18 cellular contexts compared by ENCODE assay signal in the genomic region with DNA sequence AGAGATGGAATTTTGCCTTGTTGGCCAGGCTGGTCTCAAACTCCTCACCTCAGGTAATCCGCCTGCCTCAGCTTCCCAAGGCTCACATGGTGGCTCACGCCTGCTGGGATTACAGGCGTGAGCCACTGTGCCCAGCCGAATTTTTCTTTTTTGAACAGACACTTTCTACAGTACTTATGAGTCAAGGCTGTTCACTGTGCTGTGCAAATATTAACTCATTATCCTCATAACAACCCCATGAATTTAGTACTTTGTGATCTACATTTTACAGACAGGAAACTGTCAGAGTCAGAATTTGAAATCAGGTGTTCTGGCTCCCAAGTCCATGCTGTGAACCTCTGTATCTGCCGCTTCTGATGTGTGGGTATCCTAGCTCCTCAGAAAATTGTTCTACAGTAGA. TPM values are rescaled to one million over a fixed set of nuclear protein-coding genes. Genes with fewer than 3 reads are reported as not detected.
DNase-seq lines count a peak whose midpoint lies in the region; ATAC-seq and TF ChIP-seq lines count a peak whose summit lies in the region.
"Had no signal": no experiment of that assay in that cellular context is flagged by ENCODE, and none has a peak within 500 bp of the region (broad histone marks: within the 10 kb centered on the region; RNA-seq: fewer than 3 reads in every experiment).

No MANE protein-coding gene starts in this region.

- peaks cover 33% of the 10 kb centered on the region for H3K36me3 Mint-ChIP-seq in activated naive CD8-positive, alpha-beta T cell treated with anti-CD3 and anti-CD28 coated beads for 36 hours
- H3K36me3 Mint-ChIP-seq in activated naive CD8-positive, alpha-beta T cell treated with anti-CD3 and anti-CD28 coated beads, Interleukin-2, amount 50 U/mL, for 24 hours (ENCODE audit: low read depth) = peaks cover 23% of the 10 kb centered on the region

- H3K79me2 ChIP-seq in PC-3 (ENCODE audit: low read length) = no peaks in the 10 kb centered on the region

- intact Hi-C loops in PC-3 (cut with micrococcal nuclease) = no loop called here
- intact Hi-C loops in upper lobe of right lung (cut with DNase I) = no loop called here

- H3K27ac ChIP-seq in PC-3 (ENCODE audit: low read length) (0 out of 2 replicates have a peak overlapping the region, but pooled peaks have one; percentile 3), epithelial cell of prostate (peak overlapping the region; percentile 4), upper lobe of right lung (peak overlapping the region; percentile 14)

- no peak for ATAC-seq in activated naive CD8-positive, alpha-beta T cell treated with anti-CD3 and anti-CD28 coated beads, Interleukin-2, amount 50 U/mL, for 24 hours
- peak; percentile 93 for ATAC-seq in PC-3
- peak; percentile 73 for ATAC-seq in upper lobe of right lung
- ATAC-seq: K562 had no signal

- H3K9me2 ChIP-seq in PC-3 (replicated peaks; ENCODE audit: low read length) = no peaks in the 10 kb centered on the region

- no peak overlapping the region for H2AFZ ChIP-seq in PC-3 (ENCODE audit: low read length)

- no peak overlapping the region for H3K4me2 ChIP-seq in PC-3 (ENCODE audit: low read length)

- H3K4me1 ChIP-seq in PC-3 (ENCODE audit: insufficient read depth, low read length) (peaks cover 5% of the 10 kb centered on the region; the same call in 1 of the 2 replicates), upper lobe of right lung (peaks cover 8% of the 10 kb centered on the region)

- H3F3A ChIP-seq in PC-3 (ENCODE audit: low read length, unreplicated experiment) = no peaks in the 10 kb centered on the region

- H3K9me3 ChIP-seq in PC-3 (ENCODE audit: low read length) (no peaks in the 10 kb centered on the region), upper lobe of right lung (no peaks in the 10 kb centered on the region)

- no peaks in the 10 kb centered on the region for H4K20me1 ChIP-seq in PC-3 (ENCODE audit: low read length)

- no peaks in the 10 kb centered on the region for H3K9me3 Mint-ChIP-seq in activated naive CD8-positive, alpha-beta T cell treated with anti-CD3 and anti-CD28 coated beads for 36 hours
- no peaks in the 10 kb centered on the region for H3K9me3 Mint-ChIP-seq in activated naive CD8-positive, alpha-beta T cell treated with anti-CD3 and anti-CD28 coated beads, Interleukin-2, amount 50 U/mL, for 24 hours

- H3K9ac ChIP-seq in PC-3 (ENCODE audit: low read length) = no peak overlapping the region

- POLR2A ChIA-PET in PC-3 (lab: Charles Lee; ENCODE audit: unreplicated experiment) = no interaction called here

- peak overlapping the region; percentile 4 for H3K27ac Mint-ChIP-seq in activated naive CD8-positive, alpha-beta T cell treated with anti-CD3 and anti-CD28 coated beads for 36 hours
- H3K27ac Mint-ChIP-seq in activated naive CD8-positive, alpha-beta T cell treated with anti-CD3 and anti-CD28 coated beads, Interleukin-2, amount 50 U/mL, for 24 hours = no peak overlapping the region
- H3K27ac Mint-ChIP-seq: CD4-positive, alpha-beta memory T cell had no signal

- H3K27me3 Mint-ChIP-seq in activated naive CD8-positive, alpha-beta T cell treated with anti-CD3 and anti-CD28 coated beads for 36 hours = no peaks in the 10 kb centered on the region
- H3K27me3 Mint-ChIP-seq in activated naive CD8-positive, alpha-beta T cell treated with anti-CD3 and anti-CD28 coated beads, Interleukin-2, amount 50 U/mL, for 24 hours = no peaks in the 10 kb centered on the region
- H3K27me3 Mint-ChIP-seq: CD4-positive, alpha-beta memory T cell had no signal

- H3K36me3 ChIP-seq in PC-3 (ENCODE audit: low read depth, low read length) (peaks cover 11% of the 10 kb centered on the region; the same call in 1 of the 2 replicates), upper lobe of right lung (peaks cover 25% of the 10 kb centered on the region)

- no peaks in the 10 kb centered on the region for H3K27me3 ChIP-seq in PC-3 (ENCODE audit: low read length)
- H3K27me3 ChIP-seq in upper lobe of right lung = no peaks in the 10 kb centered on the region

- CTCF ChIA-PET in PC-3 (lab: Charles Lee) = interaction anchor here (0.8 kb wide), 1 partner anchor 162 kb away, joined by 3 read pairs; no protein-coding TSS in a partner anchor

- no peak for DNase-seq in activated naive CD8-positive, alpha-beta T cell treated with anti-CD3 and anti-CD28 coated beads for 36 hours
- no peak for DNase-seq in activated naive CD8-positive, alpha-beta T cell treated with anti-CD3 and anti-CD28 coated beads, Interleukin-2, amount 50 U/mL, for 24 hours
- peak; percentile 41 for DNase-seq in PC-3
- no peak for DNase-seq in epithelial cell of prostate (ENCODE audit: low read depth, low spot score)
- DNase-seq in upper lobe of right lung = no peak
- no peak for DNase-seq in T-helper 2 cell
- DNase-seq in NCI-H2196 (lab: John Stamatoyannopoulos, UW; ENCODE audit: unreplicated experiment) = no peak
- DNase-seq: Calu3; CD4-positive, alpha-beta memory T cell; NCI-H1105 treated with DMSO at 0.1 percent for 48 hours; NCI-H1694; NCI-H2081 treated with DMSO at 0.1 percent for 48 hours; NCI-H2227 treated with DMSO at 0.1 percent for 48 hours; NCI-H524; Right ventricle myocardium superior had no signal

- no TSS peak for BruUV-seq in PC-3 (replicated peaks; lab: Mats Ljungman, UMichigan)

- H3K4me1 Mint-ChIP-seq in activated naive CD8-positive, alpha-beta T cell treated with anti-CD3 and anti-CD28 coated beads for 36 hours = peaks cover 15% of the 10 kb centered on the region
- H3K4me1 Mint-ChIP-seq in activated naive CD8-positive, alpha-beta T cell treated with anti-CD3 and anti-CD28 coated beads, Interleukin-2, amount 50 U/mL, for 24 hours = peaks cover 16% of the 10 kb centered on the region

- H3K4me3 ChIP-seq in PC-3 (ENCODE audit: low read length) (no peak overlapping the region), upper lobe of right lung (no peak overlapping the region)
- H3K4me3 ChIP-seq: K562 had no signal

- no peak overlapping the region for H3K4me3 Mint-ChIP-seq in activated naive CD8-positive, alpha-beta T cell treated with anti-CD3 and anti-CD28 coated beads for 36 hours
- no peak overlapping the region for H3K4me3 Mint-ChIP-seq in activated naive CD8-positive, alpha-beta T cell treated with anti-CD3 and anti-CD28 coated beads, Interleukin-2, amount 50 U/mL, for 24 hours
- H3K4me3 Mint-ChIP-seq: CD4-positive, alpha-beta memory T cell had no signal

- TF ChIP-seq CTCF in PC-3 (conservative IDR thresholded peaks at IDR 0.05; ENCODE audit: low read depth, low read length) = no peak
- TF ChIP-seq CTCF in upper lobe of right lung (IDR thresholded peaks at IDR 0.05) = no peak

RNA-seq across cellular contexts. Expression of a gene that starts 25.7 kb away (rescaled TPM):
- total RNA-seq in activated naive CD8-positive, alpha-beta T cell treated with anti-CD3 and anti-CD28 coated beads for 36 hours = 1 to 10 TPM; 2.5 to 2.6 TPM
- total RNA-seq in PC-3 (2014; rRNA removed) (0.52 and 0.77 TPM in 2 replicates), upper lobe of right lung (2.2 TPM)

RNA-seq across cellular contexts. Expression of a gene that starts 47.3 kb away (rescaled TPM):
- under 1 TPM; 0.40 to 0.43 TPM for total RNA-seq in activated naive CD8-positive, alpha-beta T cell treated with anti-CD3 and anti-CD28 coated beads for 36 hours
- total RNA-seq in PC-3 (2014; rRNA removed) = not detected in 2 replicates
- total RNA-seq in upper lobe of right lung = not detected
- total RNA-seq: A172, Calu3, K562 had no signal

RNA-seq across cellular contexts. Expression of a gene that starts 55.0 kb away (rescaled TPM):
- total RNA-seq in activated naive CD8-positive, alpha-beta T cell treated with anti-CD3 and anti-CD28 coated beads for 36 hours = not detected
- not detected in 2 replicates for total RNA-seq in PC-3 (2014; rRNA removed)
- not detected for total RNA-seq in upper lobe of right lung
- total RNA-seq: A172; Calu3; CD4-positive, alpha-beta memory T cell; H1; K562; Right ventricle myocardium superior had no signal
